2 cellular contexts compared by ENCODE assay signal in genomic region chr3:8603115-8603710, GRCh38.
A peak's percentile ranks its signal among the peaks of the same experiment; 100 is the strongest.
TF ChIP-seq lines count a peak whose summit lies in the region.

No MANE protein-coding gene starts in this region.

TF ChIP-seq in A549, 52 proteins besides CTCF, POLR2A, EP300 and RAD21:
- no peak for TF ChIP-seq MAX (IDR thresholded peaks at IDR 0.05)
- TF ChIP-seq BCL3 (IDR thresholded peaks at IDR 0.05) = no peak
- TF ChIP-seq PBX3 (IDR thresholded peaks at IDR 0.05) = no peak
- no peak for TF ChIP-seq JUN (IDR thresholded peaks at IDR 0.05)
- no peak for TF ChIP-seq POLR2AphosphoS2 (conservative IDR thresholded peaks at IDR 0.05; ENCODE audit: low read length)
- TF ChIP-seq ZC3H11A (IDR thresholded peaks at IDR 0.05) = no peak
- no peak for TF ChIP-seq HMGXB4 (CRISPR knock-in tag; IDR thresholded peaks at IDR 0.05; ENCODE audit: borderline replicate concordance)
- no peak for TF ChIP-seq BHLHE40 (IDR thresholded peaks at IDR 0.05; ENCODE audit: low read depth, low read length)
- no peak for TF ChIP-seq E2F6 (IDR thresholded peaks at IDR 0.05; ENCODE audit: borderline replicate concordance, low read depth)
- TF ChIP-seq RNF2 (IDR thresholded peaks at IDR 0.05; ENCODE audit: borderline replicate concordance, low read depth) = no peak
- no peak for TF ChIP-seq SREBF2 (IDR thresholded peaks at IDR 0.05)
- no peak for TF ChIP-seq MAZ (IDR thresholded peaks at IDR 0.05; ENCODE audit: borderline replicate concordance, low read depth, low read length)
- no peak for TF ChIP-seq ESRRA (IDR thresholded peaks at IDR 0.05; ENCODE audit: borderline replicate concordance, low read length)

TF ChIP-seq in HepG2, 621 proteins besides CTCF, POLR2A, EP300 and RAD21:
- no peak for TF ChIP-seq IKZF5 (CRISPR knock-in tag; IDR thresholded peaks at IDR 0.05)
- 0 out of 2 replicates have a peak, but pooled peaks have one; percentile 7 for TF ChIP-seq HNF4A (CRISPR knock-in tag; IDR thresholded peaks at IDR 0.05)
- TF ChIP-seq TFDP1 (CRISPR knock-in tag; IDR thresholded peaks at IDR 0.05; ENCODE audit: borderline replicate concordance) = no peak
